In the genomic region with DNA sequence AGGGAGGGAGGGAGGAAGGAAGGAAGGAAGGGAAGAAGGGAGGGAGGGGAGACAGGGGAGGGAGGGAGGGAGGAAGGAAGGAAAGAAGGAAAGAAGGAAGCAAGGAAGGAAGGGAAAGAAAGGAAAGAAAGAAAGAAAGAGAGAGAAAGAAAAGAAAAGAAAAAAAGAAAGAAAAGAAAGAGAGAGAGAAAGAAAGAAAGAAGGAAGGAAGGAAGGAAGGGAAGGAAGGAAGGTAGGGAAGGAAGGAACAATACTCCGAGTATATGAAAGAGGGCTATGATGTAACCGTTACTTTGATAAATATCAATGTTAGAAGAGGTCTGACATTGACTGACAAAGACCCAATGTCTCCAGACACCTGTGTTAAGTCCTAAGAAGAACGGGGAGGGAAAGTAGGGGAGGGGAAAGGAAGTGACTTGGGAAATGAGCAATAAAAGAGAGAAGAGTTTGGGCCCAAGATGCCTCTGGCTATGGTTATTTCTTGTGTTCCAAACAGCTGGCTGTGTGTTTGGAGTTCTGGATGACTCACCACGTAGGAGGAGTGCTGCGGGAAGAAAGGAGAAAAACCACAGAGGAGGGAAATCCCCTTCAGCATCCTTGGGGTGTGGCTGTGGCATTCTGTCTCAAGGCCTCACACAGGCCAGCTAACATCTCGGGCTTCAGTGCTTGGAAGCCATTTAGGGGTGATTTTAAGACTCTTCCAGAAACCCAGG, we compare ENCODE assay signal across 11 cellular contexts. TPM values are rescaled to one million over a fixed set of nuclear protein-coding genes. Genes with fewer than 3 reads are reported as not detected.
DNase-seq lines count a peak whose midpoint lies in the region; ATAC-seq and TF ChIP-seq lines count a peak whose summit lies in the region.
"Had no signal": no experiment of that assay in that cellular context is flagged by ENCODE, and none has a peak within 500 bp of the region (broad histone marks: within the 10 kb centered on the region; RNA-seq: fewer than 3 reads in every experiment).

No MANE protein-coding gene starts in this region.

- ATAC-seq in HG02884 (IDR thresholded peaks at IDR 0.05; ENCODE audit: unreplicated experiment) (peak; percentile 60), left lung (peak; percentile 90), HG03159 (IDR thresholded peaks at IDR 0.05; ENCODE audit: unreplicated experiment) (no peak)

- intact Hi-C loops in left lung (cut with DNase I) (no loop called here), colonic mucosa (cut with DNase I) (no loop called here)

- TF ChIP-seq CTCF in left lung (IDR thresholded peaks at IDR 0.05) (no peak), colonic mucosa (IDR thresholded peaks at IDR 0.05) (no peak)

- peak; percentile 85 for DNase-seq in AG08396 (ENCODE audit: low spot score)
- peak; percentile 89 for DNase-seq in amniotic epithelial cell (ENCODE audit: low read depth)
- DNase-seq in left lung = peak in 1 of 2 donors; percentile 37
- DNase-seq in colonic mucosa = no peak
- no peak for DNase-seq in NCI-H2227 treated with DMSO at 0.1 percent for 48 hours (lab: John Stamatoyannopoulos, UW)
- DNase-seq in NAMALWA (ENCODE audit: low spot score) = no peak
- DNase-seq: NCI-H1048 had no signal

- H3K9ac ChIP-seq in colonic mucosa (ENCODE audit: low read depth in 2 of 2, low read length in 2 of 2) = no peak overlapping the region
- H3K9ac ChIP-seq: parathyroid adenoma had no signal

- H3K27me3 ChIP-seq in left lung = no peaks in the 10 kb centered on the region
- no peaks in the 10 kb centered on the region for H3K27me3 ChIP-seq in colonic mucosa

- H3K9me3 ChIP-seq in left lung = no peaks in the 10 kb centered on the region
- H3K9me3 ChIP-seq in colonic mucosa = no peaks in the 10 kb centered on the region
- H3K9me3 ChIP-seq: breast epithelium had no signal

- H3K4me1 ChIP-seq in left lung (peaks cover 0 to 7% of the 10 kb centered on the region in 2 donors), colonic mucosa (no peaks in the 10 kb centered on the region)
- H3K4me1 ChIP-seq: breast epithelium, parathyroid adenoma had no signal

- H3K27ac ChIP-seq in left lung = no peak overlapping the region
- no peak overlapping the region for H3K27ac ChIP-seq in colonic mucosa
- H3K27ac ChIP-seq: breast epithelium, parathyroid adenoma had no signal

- no peak overlapping the region for H3K4me3 ChIP-seq in left lung
- H3K4me3 ChIP-seq in colonic mucosa = no peak overlapping the region
- H3K4me3 ChIP-seq: breast epithelium had no signal

- H3K36me3 ChIP-seq in left lung (no peaks in the 10 kb centered on the region), colonic mucosa (no peaks in the 10 kb centered on the region)
- H3K36me3 ChIP-seq: breast epithelium had no signal

RNA-seq across cellular contexts. Expression of a gene that starts 37.0 kb away (rescaled TPM):
- 1 to 10 TPM; 1.1 to 1.8 TPM for total RNA-seq in left lung
- under 1 TPM; 0.20 to 0.74 TPM for total RNA-seq in colonic mucosa

Comparison
In these comparisons a context has a peak if more than half of its experiments do, and no peak if none do; other contexts are left out.
1. DNase-seq: peak in AG08396 (single experiment) and amniotic epithelial cell (single experiment); none in colonic mucosa (single experiment), NCI-H2227 treated with DMSO at 0.1 percent for 48 hours (single experiment) and NAMALWA (single experiment).